ENCODE assay signal across 1 cellular context in the genomic region with DNA sequence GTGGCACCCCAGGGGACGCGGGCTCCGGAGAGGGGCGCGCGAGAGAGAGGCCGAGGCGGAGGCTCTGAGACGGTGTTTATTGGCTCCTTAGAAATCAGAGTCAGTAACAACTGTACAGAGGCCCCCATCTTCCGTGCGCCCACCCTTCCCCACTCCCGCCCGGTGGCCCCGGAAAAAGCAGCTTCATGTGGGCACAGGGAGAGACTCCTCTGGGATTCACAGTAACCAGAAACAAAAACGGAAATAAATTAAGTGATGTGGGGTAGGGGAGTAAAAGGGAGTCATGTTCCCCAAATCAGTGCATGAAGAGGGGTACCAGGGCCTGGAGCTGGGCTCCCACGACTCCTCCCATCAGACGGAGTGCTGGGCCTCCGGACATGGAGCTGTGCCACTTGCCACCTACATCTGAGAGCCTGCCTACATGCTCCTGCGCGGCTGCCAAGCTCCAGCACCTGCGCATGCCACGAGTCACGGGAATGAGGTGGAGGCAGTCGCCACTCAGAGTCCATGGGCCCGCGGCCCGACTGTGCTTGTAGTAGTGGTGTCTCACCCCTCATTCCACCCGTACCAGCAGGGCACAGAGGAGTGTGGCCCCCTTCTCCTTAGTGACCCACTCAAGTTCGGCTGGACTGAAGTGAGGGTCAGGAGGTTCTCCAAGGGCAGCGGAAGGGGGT.
A peak's percentile ranks its signal among the peaks of the same experiment; 100 is the strongest.
TF ChIP-seq lines count a peak whose summit lies in the region.

No MANE protein-coding gene starts in this region.

TF ChIP-seq in HEK293, 187 proteins besides CTCF, POLR2A, EP300 and RAD21 (continued from another document and continues in another):
- TF ChIP-seq ZSCAN18 (tag by site-specific recombination; IDR thresholded peaks at IDR 0.05) (no peak), ZBTB48 (tag by site-specific recombination; IDR thresholded peaks at IDR 0.05) (no peak), ZFP69B (tag by site-specific recombination; IDR thresholded peaks at IDR 0.05) (0 out of 2 replicates have a peak, but pooled peaks have one; percentile 1), ZBTB8A (tag by site-specific recombination; IDR thresholded peaks at IDR 0.05) (no peak), ZNF514 (tag by site-specific recombination; IDR thresholded peaks at IDR 0.05) (no peak), ZNF366 (tag by site-specific recombination; conservative IDR thresholded peaks at IDR 0.05) (no peak), ZNF211 (tag by site-specific recombination; IDR thresholded peaks at IDR 0.05; ENCODE audit: low read depth) (no peak), KLF16 (tag by site-specific recombination; IDR thresholded peaks at IDR 0.05) (0 out of 2 replicates have a peak, but pooled peaks have one; percentile 4), MYNN (tag by site-specific recombination; IDR thresholded peaks at IDR 0.05; ENCODE audit: borderline replicate concordance) (no peak), OSR2 (tag by site-specific recombination; IDR thresholded peaks at IDR 0.05) (no peak), ZNF629 (tag by site-specific recombination; IDR thresholded peaks at IDR 0.05) (0 out of 2 replicates have a peak, but pooled peaks have one; percentile 26), KLF10 (tag by site-specific recombination; IDR thresholded peaks at IDR 0.05) (no peak), ZNF639 (tag by site-specific recombination; IDR thresholded peaks at IDR 0.05) (no peak), ZNF239 (tag by site-specific recombination; IDR thresholded peaks at IDR 0.05) (no peak), ZNF777 (tag by site-specific recombination; IDR thresholded peaks at IDR 0.05; ENCODE audit: borderline replicate concordance) (0 out of 2 replicates have a peak, but pooled peaks have one; percentile 59), ZNF19 (tag by site-specific recombination; IDR thresholded peaks at IDR 0.05; ENCODE audit: low read depth) (no peak), SETDB1 (IDR thresholded peaks at IDR 0.05; ENCODE audit: insufficient read length, low read length) (no peak), ZNF121 (tag by site-specific recombination; IDR thresholded peaks at IDR 0.05) (no peak), ZNF23 (tag by site-specific recombination; IDR thresholded peaks at IDR 0.05; ENCODE audit: borderline replicate concordance) (no peak), ZNF701 (tag by site-specific recombination; IDR thresholded peaks at IDR 0.05) (no peak), TRIM28 (IDR thresholded peaks at IDR 0.05; ENCODE audit: borderline replicate concordance, low read length) (no peak), ZNF175 (tag by site-specific recombination; IDR thresholded peaks at IDR 0.05) (no peak), HOXA7 (CRISPR knock-in tag; IDR thresholded peaks at IDR 0.05; ENCODE audit: borderline replicate concordance) (no peak), MZF1 (tag by site-specific recombination; IDR thresholded peaks at IDR 0.05; ENCODE audit: borderline replicate concordance) (no peak), ZBTB10 (tag by site-specific recombination; IDR thresholded peaks at IDR 0.05) (peak; percentile 32; the same call in 1 of the 2 replicates), ZNF600 (tag by site-specific recombination; IDR thresholded peaks at IDR 0.05) (peak; percentile 46; the same call in 1 of the 2 replicates), ZNF26 (tag by site-specific recombination; IDR thresholded peaks at IDR 0.05) (no peak), SP3 (tag by site-specific recombination; IDR thresholded peaks at IDR 0.05) (0 out of 2 replicates have a peak, but pooled peaks have one; percentile 3), ZNF521 (tag by site-specific recombination; IDR thresholded peaks at IDR 0.05) (no peak), SP2 (tag by site-specific recombination; IDR thresholded peaks at IDR 0.05) (no peak), ZNF501 (tag by site-specific recombination; IDR thresholded peaks at IDR 0.05) (no peak), ZNF133 (tag by site-specific recombination; IDR thresholded peaks at IDR 0.05) (no peak), ZBTB17 (tag by site-specific recombination; IDR thresholded peaks at IDR 0.05) (no peak), ZIC2 (tag by site-specific recombination; IDR thresholded peaks at IDR 0.05) (no peak), ZNF837 (tag by site-specific recombination; IDR thresholded peaks at IDR 0.05) (no peak), WT1 (tag by site-specific recombination; IDR thresholded peaks at IDR 0.05) (no peak), REST (tag by site-specific recombination; IDR thresholded peaks at IDR 0.05) (no peak), KLF9 (tag by site-specific recombination; IDR thresholded peaks at IDR 0.05; ENCODE audit: low read depth) (no peak), ZNF529 (tag by site-specific recombination; IDR thresholded peaks at IDR 0.05; ENCODE audit: insufficient replicate concordance) (no peak), PBX3 (CRISPR knock-in tag; IDR thresholded peaks at IDR 0.05) (0 out of 2 replicates have a peak, but pooled peaks have one; percentile 1)
- TF ChIP-seq, protein P1, sequence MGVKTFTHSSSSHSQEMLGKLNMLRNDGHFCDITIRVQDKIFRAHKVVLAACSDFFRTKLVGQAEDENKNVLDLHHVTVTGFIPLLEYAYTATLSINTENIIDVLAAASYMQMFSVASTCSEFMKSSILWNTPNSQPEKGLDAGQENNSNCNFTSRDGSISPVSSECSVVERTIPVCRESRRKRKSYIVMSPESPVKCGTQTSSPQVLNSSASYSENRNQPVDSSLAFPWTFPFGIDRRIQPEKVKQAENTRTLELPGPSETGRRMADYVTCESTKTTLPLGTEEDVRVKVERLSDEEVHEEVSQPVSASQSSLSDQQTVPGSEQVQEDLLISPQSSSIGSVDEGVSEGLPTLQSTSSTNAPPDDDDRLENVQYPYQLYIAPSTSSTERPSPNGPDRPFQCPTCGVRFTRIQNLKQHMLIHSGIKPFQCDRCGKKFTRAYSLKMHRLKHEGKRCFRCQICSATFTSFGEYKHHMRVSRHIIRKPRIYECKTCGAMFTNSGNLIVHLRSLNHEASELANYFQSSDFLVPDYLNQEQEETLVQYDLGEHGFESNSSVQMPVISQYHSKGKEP (tag by site-specific recombination; IDR thresholded peaks at IDR 0.05) = no peak
- TF ChIP-seq, protein P2, sequence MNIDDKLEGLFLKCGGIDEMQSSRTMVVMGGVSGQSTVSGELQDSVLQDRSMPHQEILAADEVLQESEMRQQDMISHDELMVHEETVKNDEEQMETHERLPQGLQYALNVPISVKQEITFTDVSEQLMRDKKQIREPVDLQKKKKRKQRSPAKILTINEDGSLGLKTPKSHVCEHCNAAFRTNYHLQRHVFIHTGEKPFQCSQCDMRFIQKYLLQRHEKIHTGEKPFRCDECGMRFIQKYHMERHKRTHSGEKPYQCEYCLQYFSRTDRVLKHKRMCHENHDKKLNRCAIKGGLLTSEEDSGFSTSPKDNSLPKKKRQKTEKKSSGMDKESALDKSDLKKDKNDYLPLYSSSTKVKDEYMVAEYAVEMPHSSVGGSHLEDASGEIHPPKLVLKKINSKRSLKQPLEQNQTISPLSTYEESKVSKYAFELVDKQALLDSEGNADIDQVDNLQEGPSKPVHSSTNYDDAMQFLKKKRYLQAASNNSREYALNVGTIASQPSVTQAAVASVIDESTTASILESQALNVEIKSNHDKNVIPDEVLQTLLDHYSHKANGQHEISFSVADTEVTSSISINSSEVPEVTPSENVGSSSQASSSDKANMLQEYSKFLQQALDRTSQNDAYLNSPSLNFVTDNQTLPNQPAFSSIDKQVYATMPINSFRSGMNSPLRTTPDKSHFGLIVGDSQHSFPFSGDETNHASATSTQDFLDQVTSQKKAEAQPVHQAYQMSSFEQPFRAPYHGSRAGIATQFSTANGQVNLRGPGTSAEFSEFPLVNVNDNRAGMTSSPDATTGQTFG (tag by site-specific recombination; IDR thresholded peaks at IDR 0.05; ENCODE audit: borderline replicate concordance) = no peak
- TF ChIP-seq, protein P3, sequence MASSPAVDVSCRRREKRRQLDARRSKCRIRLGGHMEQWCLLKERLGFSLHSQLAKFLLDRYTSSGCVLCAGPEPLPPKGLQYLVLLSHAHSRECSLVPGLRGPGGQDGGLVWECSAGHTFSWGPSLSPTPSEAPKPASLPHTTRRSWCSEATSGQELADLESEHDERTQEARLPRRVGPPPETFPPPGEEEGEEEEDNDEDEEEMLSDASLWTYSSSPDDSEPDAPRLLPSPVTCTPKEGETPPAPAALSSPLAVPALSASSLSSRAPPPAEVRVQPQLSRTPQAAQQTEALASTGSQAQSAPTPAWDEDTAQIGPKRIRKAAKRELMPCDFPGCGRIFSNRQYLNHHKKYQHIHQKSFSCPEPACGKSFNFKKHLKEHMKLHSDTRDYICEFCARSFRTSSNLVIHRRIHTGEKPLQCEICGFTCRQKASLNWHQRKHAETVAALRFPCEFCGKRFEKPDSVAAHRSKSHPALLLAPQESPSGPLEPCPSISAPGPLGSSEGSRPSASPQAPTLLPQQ (tag by site-specific recombination; IDR thresholded peaks at IDR 0.05) = 0 out of 2 replicates have a peak, but pooled peaks have one; percentile 10
